16 cellular contexts compared by ENCODE assay signal in the genomic region with DNA sequence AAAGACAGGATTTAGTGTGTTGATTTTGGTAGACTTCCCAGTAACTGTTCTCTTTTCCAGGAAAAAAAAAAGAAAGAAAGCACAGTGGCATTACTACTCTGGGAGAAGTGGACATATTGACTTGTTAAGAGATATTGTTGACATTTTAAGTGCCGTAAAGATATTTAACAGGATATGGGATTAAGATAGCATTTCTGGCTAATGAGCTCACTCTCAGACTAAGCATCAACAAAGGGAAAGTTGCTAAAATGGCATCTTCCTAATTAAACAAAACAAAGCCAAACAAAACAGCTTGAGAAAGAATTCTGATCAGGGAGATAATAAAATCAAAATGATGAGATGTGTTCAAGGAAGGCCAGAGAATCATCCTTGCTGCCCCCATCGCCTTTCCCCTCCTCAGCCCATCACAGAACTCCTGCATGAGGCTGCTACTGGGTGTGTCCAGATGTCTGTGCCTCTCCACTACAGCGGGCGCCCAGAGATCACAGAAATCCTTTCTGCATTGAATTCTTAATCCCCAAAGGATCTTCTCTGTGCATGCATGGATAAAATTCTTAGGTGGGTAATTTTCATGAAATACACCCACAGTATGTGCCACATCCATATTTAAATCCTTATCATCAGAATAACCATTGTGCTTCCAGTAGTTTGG.
DNase-seq lines count a peak whose midpoint lies in the region; TF ChIP-seq lines count a peak whose summit lies in the region.
"Had no signal": no experiment of that assay in that cellular context is flagged by ENCODE, and none has a peak within 500 bp of the region (broad histone marks: within the 10 kb centered on the region; RNA-seq: fewer than 3 reads in every experiment).

No MANE protein-coding gene starts in this region.

- H4K20me1 ChIP-seq in neural cell (ENCODE audit: insufficient read depth): no peaks in the 10 kb centered on the region

- H3K27me3 ChIP-seq in SJSA1 (replicated peaks) (no peaks in the 10 kb centered on the region), neural cell (ENCODE audit: insufficient read depth, low read depth, low read length) (no peaks in the 10 kb centered on the region)
- H3K27me3 ChIP-seq in effector memory CD4-positive, alpha-beta T cell (replicated peaks; ENCODE audit: control insufficient read depth, insufficient read depth, low read length, poor library complexity, severe bottlenecking): no peaks in the 10 kb centered on the region

- CTCF ChIA-PET in HEK293 (lab: Yijun Ruan, JAX): interaction anchor here (0.7 kb wide), 2 partner anchors 10 to 23 kb away, joined by 3 read pairs; no protein-coding TSS in a partner anchor

- no peaks in the 10 kb centered on the region for H3F3A ChIP-seq in neural cell (ENCODE audit: insufficient read depth, low read length, poor library complexity, severe bottlenecking)

- H3K79me2 ChIP-seq in neural cell (replicated peaks; ENCODE audit: insufficient read depth, low read length): no peaks in the 10 kb centered on the region

- TF ChIP-seq EP300 in neural cell (conservative IDR thresholded peaks at IDR 0.05; ENCODE audit: poor library complexity, severe bottlenecking): no peak

- no peak overlapping the region for H3K9ac ChIP-seq in neural cell (ENCODE audit: low read length)

- intact Hi-C loops in posterior vena cava (cut with DNase I): loop anchor here in 1 of 2 donors (1.0 kb wide), 1 partner anchor 22 kb away; no protein-coding TSS in a partner anchor

- DNase-seq in EH (ENCODE audit: low read depth): peak; percentile 20
- DNase-seq in SJSA1 (ENCODE audit: low read depth in 1 of 2, low spot score in 2 of 2): peak in 1 of 2 experiments; percentile 58
- DNase-seq in effector memory CD4-positive, alpha-beta T cell: no peak
- DNase-seq in posterior vena cava (ENCODE audit: low spot score): no peak
- DNase-seq in foreskin melanocyte: no peak
- DNase-seq: CD8-positive, alpha-beta T cell; H7; IMR-90; Kasumi-1; MV-4-11; NCI-H1436 treated with DMSO at 0.1 percent for 48 hours; NCI-H2107; NCI-H345; SHP77 had no signal

- TF ChIP-seq CTCF in HEK293 (tag by site-specific recombination; IDR thresholded peaks at IDR 0.05): no peak
- TF ChIP-seq CTCF in neural cell (IDR thresholded peaks at IDR 0.05; ENCODE audit: poor library complexity, severe bottlenecking): no peak

- no peak for TF ChIP-seq RAD21 in neural cell (conservative IDR thresholded peaks at IDR 0.05)

- no peaks in the 10 kb centered on the region for H3K36me3 ChIP-seq in HEK293 (ENCODE audit: control insufficient read depth in 2 of 2, insufficient read depth in 1 of 2, low read length in 2 of 2)
- H3K36me3 ChIP-seq in SJSA1: no peaks in the 10 kb centered on the region
- H3K36me3 ChIP-seq in neural cell (ENCODE audit: insufficient read depth, low read length): no peaks in the 10 kb centered on the region
- no peaks in the 10 kb centered on the region for H3K36me3 ChIP-seq in effector memory CD4-positive, alpha-beta T cell (ENCODE audit: control insufficient read depth, insufficient read depth, low read length)

- no peak overlapping the region for H3K4me3 ChIP-seq in HEK293 (ENCODE audit: low read depth, low read length)
- no peak overlapping the region for H3K4me3 ChIP-seq in SJSA1
- no peak overlapping the region for H3K4me3 ChIP-seq in neural cell (ENCODE audit: low read length)
- H3K4me3 ChIP-seq in effector memory CD4-positive, alpha-beta T cell (ENCODE audit: insufficient read depth, low read depth, low read length, poor library complexity, severe bottlenecking): no peak overlapping the region

- H3K27ac ChIP-seq in HEK293 (ENCODE audit: extremely low read depth, low read depth, low read length) (no peak overlapping the region), SJSA1 (peak overlapping the region; percentile 53), neural cell (ENCODE audit: low read length) (peak overlapping the region; percentile 82)
- H3K27ac ChIP-seq in effector memory CD4-positive, alpha-beta T cell (ENCODE audit: insufficient read depth, low read length, poor library complexity, severe bottlenecking): no peak overlapping the region

- H3K4me1 ChIP-seq in HEK293 (ENCODE audit: control insufficient read depth, insufficient read depth, low read length): peaks cover 11% of the 10 kb centered on the region
- H3K4me1 ChIP-seq in SJSA1 (replicated peaks): peaks cover 51% of the 10 kb centered on the region
- H3K4me1 ChIP-seq in effector memory CD4-positive, alpha-beta T cell (ENCODE audit: control insufficient read depth, insufficient read depth, low read length, poor library complexity, severe bottlenecking): no peaks in the 10 kb centered on the region

- peak overlapping the region; percentile 72 for H3K4me2 ChIP-seq in neural cell (ENCODE audit: low read length)

- no peak overlapping the region for H2AFZ ChIP-seq in neural cell (ENCODE audit: low read depth, low read length)

- no peaks in the 10 kb centered on the region for H3K9me3 ChIP-seq in HEK293 (ENCODE audit: control insufficient read depth, insufficient read depth, low read depth, low read length)
- no peaks in the 10 kb centered on the region for H3K9me3 ChIP-seq in SJSA1 (replicated peaks)
- H3K9me3 ChIP-seq in neural cell (ENCODE audit: low read length): no peaks in the 10 kb centered on the region
- no peaks in the 10 kb centered on the region for H3K9me3 ChIP-seq in effector memory CD4-positive, alpha-beta T cell (ENCODE audit: control insufficient read depth, low read length)

- no peaks in the 10 kb centered on the region for H3K9me2 ChIP-seq in neural cell (ENCODE audit: insufficient read depth, low read length)

- POLR2A ChIA-PET in HEK293 (lab: Yijun Ruan, JAX): no interaction called here

TF ChIP-seq in HEK293, 187 proteins besides CTCF, POLR2A, EP300 and RAD21 (continues in another document):
- peak; percentile 57; the same call in 1 of the 2 replicates for TF ChIP-seq ZNF843 (tag by site-specific recombination; IDR thresholded peaks at IDR 0.05)
- TF ChIP-seq SCRT1 (tag by site-specific recombination; IDR thresholded peaks at IDR 0.05; ENCODE audit: borderline replicate concordance): no peak
- TF ChIP-seq MEIS1 (CRISPR knock-in tag; IDR thresholded peaks at IDR 0.05; ENCODE audit: borderline replicate concordance): no peak
- TF ChIP-seq, protein P1, sequence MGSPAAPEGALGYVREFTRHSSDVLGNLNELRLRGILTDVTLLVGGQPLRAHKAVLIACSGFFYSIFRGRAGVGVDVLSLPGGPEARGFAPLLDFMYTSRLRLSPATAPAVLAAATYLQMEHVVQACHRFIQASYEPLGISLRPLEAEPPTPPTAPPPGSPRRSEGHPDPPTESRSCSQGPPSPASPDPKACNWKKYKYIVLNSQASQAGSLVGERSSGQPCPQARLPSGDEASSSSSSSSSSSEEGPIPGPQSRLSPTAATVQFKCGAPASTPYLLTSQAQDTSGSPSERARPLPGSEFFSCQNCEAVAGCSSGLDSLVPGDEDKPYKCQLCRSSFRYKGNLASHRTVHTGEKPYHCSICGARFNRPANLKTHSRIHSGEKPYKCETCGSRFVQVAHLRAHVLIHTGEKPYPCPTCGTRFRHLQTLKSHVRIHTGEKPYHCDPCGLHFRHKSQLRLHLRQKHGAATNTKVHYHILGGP (tag by site-specific recombination; IDR thresholded peaks at IDR 0.05): 0 out of 2 replicates have a peak, but pooled peaks have one; percentile 13
- peak; percentile 67 for TF ChIP-seq OSR2 (tag by site-specific recombination; IDR thresholded peaks at IDR 0.05)
- TF ChIP-seq ZNF76 (tag by site-specific recombination; IDR thresholded peaks at IDR 0.05; ENCODE audit: borderline replicate concordance, low read depth): no peak
- no peak for TF ChIP-seq ZBTB21 (tag by site-specific recombination; IDR thresholded peaks at IDR 0.05)
- no peak for TF ChIP-seq ZNF768 (tag by site-specific recombination; IDR thresholded peaks at IDR 0.05)
- TF ChIP-seq GFI1B (tag by site-specific recombination; IDR thresholded peaks at IDR 0.05): no peak

TF ChIP-seq in neural cell, 6 proteins besides CTCF, POLR2A, EP300 and RAD21:
- TF ChIP-seq POLR2AphosphoS5 (IDR thresholded peaks at IDR 0.05) (no peak), MXI1 (conservative IDR thresholded peaks at IDR 0.05; ENCODE audit: poor library complexity, severe bottlenecking) (no peak), SMC3 (conservative IDR thresholded peaks at IDR 0.05; ENCODE audit: poor library complexity) (no peak), EZH2 (IDR thresholded peaks at IDR 0.05; ENCODE audit: borderline replicate concordance, insufficient read depth, low read length, poor library complexity, severe bottlenecking) (no peak), TAF1 (IDR thresholded peaks at IDR 0.05; ENCODE audit: low read depth) (no peak)
- TF ChIP-seq, protein P2, sequence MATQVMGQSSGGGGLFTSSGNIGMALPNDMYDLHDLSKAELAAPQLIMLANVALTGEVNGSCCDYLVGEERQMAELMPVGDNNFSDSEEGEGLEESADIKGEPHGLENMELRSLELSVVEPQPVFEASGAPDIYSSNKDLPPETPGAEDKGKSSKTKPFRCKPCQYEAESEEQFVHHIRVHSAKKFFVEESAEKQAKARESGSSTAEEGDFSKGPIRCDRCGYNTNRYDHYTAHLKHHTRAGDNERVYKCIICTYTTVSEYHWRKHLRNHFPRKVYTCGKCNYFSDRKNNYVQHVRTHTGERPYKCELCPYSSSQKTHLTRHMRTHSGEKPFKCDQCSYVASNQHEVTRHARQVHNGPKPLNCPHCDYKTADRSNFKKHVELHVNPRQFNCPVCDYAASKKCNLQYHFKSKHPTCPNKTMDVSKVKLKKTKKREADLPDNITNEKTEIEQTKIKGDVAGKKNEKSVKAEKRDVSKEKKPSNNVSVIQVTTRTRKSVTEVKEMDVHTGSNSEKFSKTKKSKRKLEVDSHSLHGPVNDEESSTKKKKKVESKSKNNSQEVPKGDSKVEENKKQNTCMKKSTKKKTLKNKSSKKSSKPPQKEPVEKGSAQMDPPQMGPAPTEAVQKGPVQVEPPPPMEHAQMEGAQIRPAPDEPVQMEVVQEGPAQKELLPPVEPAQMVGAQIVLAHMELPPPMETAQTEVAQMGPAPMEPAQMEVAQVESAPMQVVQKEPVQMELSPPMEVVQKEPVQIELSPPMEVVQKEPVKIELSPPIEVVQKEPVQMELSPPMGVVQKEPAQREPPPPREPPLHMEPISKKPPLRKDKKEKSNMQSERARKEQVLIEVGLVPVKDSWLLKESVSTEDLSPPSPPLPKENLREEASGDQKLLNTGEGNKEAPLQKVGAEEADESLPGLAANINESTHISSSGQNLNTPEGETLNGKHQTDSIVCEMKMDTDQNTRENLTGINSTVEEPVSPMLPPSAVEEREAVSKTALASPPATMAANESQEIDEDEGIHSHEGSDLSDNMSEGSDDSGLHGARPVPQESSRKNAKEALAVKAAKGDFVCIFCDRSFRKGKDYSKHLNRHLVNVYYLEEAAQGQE (IDR thresholded peaks at IDR 0.05; ENCODE audit: borderline replicate concordance): no peak

Comparison
In these comparisons a context has a peak if more than half of its experiments do, and no peak if none do; other contexts are left out.
1. H3K27ac ChIP-seq: peak in SJSA1 (single experiment) and neural cell (single experiment); none in HEK293 (single experiment) and effector memory CD4-positive, alpha-beta T cell (single experiment).